ENCODE assay signal across 8 cellular contexts in genomic region chr16:30354423-30355143, GRCh38. TPM values are rescaled to one million over a fixed set of nuclear protein-coding genes. Genes with fewer than 3 reads are reported as not detected.
DNase-seq lines count a peak whose midpoint lies in the region; ATAC-seq and TF ChIP-seq lines count a peak whose summit lies in the region.

No MANE protein-coding gene starts in this region.

- H3K9me3 Mint-ChIP-seq in activated CD4-positive, alpha-beta memory T cell treated with anti-CD3 and anti-CD28 coated beads, Interleukin-2, amount 10 ng/mL, durations not matched to agents 7 days and 5 days = no peaks in the 10 kb centered on the region

- POLR2A ChIA-PET in activated CD4-positive, alpha-beta memory T cell treated with anti-CD3 and anti-CD28 coated beads, Interleukin-2, amount 10 ng/mL, durations not matched to agents 7 days and 5 days (lab: Charles Lee) = interaction anchor here (0.7 to 8.3 kb wide), 12 partner anchors 10 to 204 kb away, joined by 3 to 83 read pairs (median 7); partner anchors contain the start of genes SEPTIN1, TBC1D10B, ZNF48 and ZNF764

- CTCF ChIA-PET in activated CD4-positive, alpha-beta memory T cell treated with anti-CD3 and anti-CD28 coated beads, Interleukin-2, amount 10 ng/mL, durations not matched to agents 7 days and 5 days (lab: Charles Lee) = interaction anchor here (1.1 kb wide), 2 partner anchors 14 to 262 kb away, joined by 3 read pairs; no protein-coding TSS in a partner anchor

- H3K36me3 Mint-ChIP-seq in activated CD4-positive, alpha-beta memory T cell treated with anti-CD3 and anti-CD28 coated beads, Interleukin-2, amount 10 ng/mL, durations not matched to agents 7 days and 5 days (ENCODE audit: low read depth) = peaks cover 73% of the 10 kb centered on the region

- DNase-seq in activated CD4-positive, alpha-beta memory T cell treated with anti-CD3 and anti-CD28 coated beads, Interleukin-2, amount 10 ng/mL, durations not matched to agents 7 days and 5 days = no peak
- DNase-seq in left cardiac atrium (no peak), sigmoid colon (no peak), NCI-H1105 treated with DMSO at 0.1 percent for 48 hours (lab: John Stamatoyannopoulos, UW) (no peak), SW480 (ENCODE audit: low spot score) (no peak), NCI-H2081 (lab: John Stamatoyannopoulos, UW) (no peak)

- 1% methylated on average over 36 of the region's 36 CpGs for WGBS in sigmoid colon, 2 donors

- no peak for TF ChIP-seq EP300 in sigmoid colon (IDR thresholded peaks at IDR 0.05)

- peak overlapping the region; percentile 93 for H3K27ac Mint-ChIP-seq in activated CD4-positive, alpha-beta memory T cell treated with anti-CD3 and anti-CD28 coated beads, Interleukin-2, amount 10 ng/mL, durations not matched to agents 7 days and 5 days

- H3K4me3 ChIP-seq in sigmoid colon = peak overlapping the region; percentile 59 to 96 (median 81)

- peak overlapping the region; percentile 90 for H3K4me3 Mint-ChIP-seq in activated CD4-positive, alpha-beta memory T cell treated with anti-CD3 and anti-CD28 coated beads, Interleukin-2, amount 10 ng/mL, durations not matched to agents 7 days and 5 days

- peak overlapping the region; percentile 93 to 99 (median 96) for H3K27ac ChIP-seq in sigmoid colon

- no peak for TF ChIP-seq POLR2A in sigmoid colon (IDR thresholded peaks at IDR 0.05)

- H3K9me3 ChIP-seq in ES-I3 (ENCODE audit: control insufficient read depth, insufficient read depth, low read length) (no peaks in the 10 kb centered on the region), sigmoid colon (no peaks in the 10 kb centered on the region)

- H3K27me3 Mint-ChIP-seq in activated CD4-positive, alpha-beta memory T cell treated with anti-CD3 and anti-CD28 coated beads, Interleukin-2, amount 10 ng/mL, durations not matched to agents 7 days and 5 days = no peaks in the 10 kb centered on the region

- ATAC-seq in HG02642 (IDR thresholded peaks at IDR 0.05; ENCODE audit: poor library complexity, unreplicated experiment) (peak; percentile 22), left cardiac atrium (peak; percentile 4 to 23)

- intact Hi-C loops in left cardiac atrium (cut with DNase I) (loop anchor here in 1 of 2 donors (10.0 kb wide), 1 partner anchor 50 kb away; the partner anchor contains the start of gene ZNF771), sigmoid colon (cut with DNase I) (loop anchor here (1.0 kb wide), 1 partner anchor 16 kb away; the partner anchor contains the start of gene TBC1D10B)

- peak overlapping the region; percentile 84 for H3K9ac ChIP-seq in ES-I3 (ENCODE audit: low read depth, low read length)

- no peak for TF ChIP-seq CTCF in sigmoid colon (IDR thresholded peaks at IDR 0.05)

- H3K4me1 ChIP-seq in ES-I3 (ENCODE audit: insufficient read depth, low read length) = no peaks in the 10 kb centered on the region; the same call in 1 of the 2 replicates
- peaks cover 0 to 58% (median 50%) of the 10 kb centered on the region in 4 donors for H3K4me1 ChIP-seq in sigmoid colon

- H3K27me3 ChIP-seq in sigmoid colon = no peaks in the 10 kb centered on the region

- peaks cover 73% of the 10 kb centered on the region for H3K4me1 Mint-ChIP-seq in activated CD4-positive, alpha-beta memory T cell treated with anti-CD3 and anti-CD28 coated beads, Interleukin-2, amount 10 ng/mL, durations not matched to agents 7 days and 5 days

- H3K36me3 ChIP-seq in ES-I3 (ENCODE audit: insufficient read depth, low read length) = peaks cover 8% of the 10 kb centered on the region
- H3K36me3 ChIP-seq in sigmoid colon = peaks cover 0 to 63% (median 35%) of the 10 kb centered on the region in 4 donors

RNA-seq across cellular contexts. Expression of gene CD2BP2, which starts 0.5 kb away (rescaled TPM):
- 10 to 100 TPM; 75.6 to 75.9 TPM for total RNA-seq in activated CD4-positive, alpha-beta memory T cell treated with anti-CD3 and anti-CD28 coated beads, Interleukin-2, amount 10 ng/mL, durations not matched to agents 7 days and 5 days
- total RNA-seq in left cardiac atrium (10 to 100 TPM; 35.5 to 47.8 TPM), sigmoid colon (10 to 100 TPM; 29.9 to 57.3 (median 43.0) TPM)
- polyA plus RNA-seq in sigmoid colon = 10 to 100 TPM; 45.0 to 51.8 (median 48.0) TPM

RNA-seq across cellular contexts. Expression of gene TBC1D10B, which starts 15.7 kb away (rescaled TPM):
- total RNA-seq in activated CD4-positive, alpha-beta memory T cell treated with anti-CD3 and anti-CD28 coated beads, Interleukin-2, amount 10 ng/mL, durations not matched to agents 7 days and 5 days = 10 to 100 TPM; 69.2 TPM
- 10 to 100 TPM; 23.4 to 30.5 TPM for total RNA-seq in left cardiac atrium
- total RNA-seq in sigmoid colon = 10 to 100 TPM; 14.5 to 25.2 (median 19.2) TPM
- polyA plus RNA-seq in sigmoid colon = 10 to 100 TPM; 24.6 to 38.3 (median 25.0) TPM

RNA-seq across cellular contexts. Expression of gene MYL11, which starts 20.0 kb away (rescaled TPM):
- total RNA-seq in activated CD4-positive, alpha-beta memory T cell treated with anti-CD3 and anti-CD28 coated beads, Interleukin-2, amount 10 ng/mL, durations not matched to agents 7 days and 5 days = 1 to 10 TPM in 1 of 2 experiments, not detected in 1; 1.2 TPM
- not detected for total RNA-seq in left cardiac atrium
- total RNA-seq in sigmoid colon = not detected
- not detected for polyA plus RNA-seq in sigmoid colon

RNA-seq across cellular contexts. Expression of gene SEPTIN1, which starts 27.8 kb away (rescaled TPM):
- total RNA-seq in activated CD4-positive, alpha-beta memory T cell treated with anti-CD3 and anti-CD28 coated beads, Interleukin-2, amount 10 ng/mL, durations not matched to agents 7 days and 5 days = 100 to 1,000 TPM; 343 to 354 TPM
- total RNA-seq in left cardiac atrium = 1 to 10 TPM; 2.0 to 3.4 TPM
- total RNA-seq in sigmoid colon = 1 to 10 TPM in 3 of 4 donors, under 1 TPM in 1; 0.82 to 5.8 (median 1.9) TPM
- polyA plus RNA-seq in sigmoid colon = 10 to 100 TPM in 1 of 3 donors, 1 to 10 TPM in 2; 1.2 to 46.6 (median 2.4) TPM

RNA-seq across cellular contexts. Expression of gene ZNF48, which starts 40.6 kb away (rescaled TPM):
- total RNA-seq in activated CD4-positive, alpha-beta memory T cell treated with anti-CD3 and anti-CD28 coated beads, Interleukin-2, amount 10 ng/mL, durations not matched to agents 7 days and 5 days = 10 to 100 TPM; 14.2 to 14.5 TPM
- total RNA-seq in left cardiac atrium (1 to 10 TPM; 5.4 to 6.4 TPM), sigmoid colon (10 to 100 TPM in 3 of 4 donors, 1 to 10 TPM in 1; 8.1 to 12.8 (median 11.4) TPM)
- 1 to 10 TPM; 2.4 to 5.9 (median 2.8) TPM for polyA plus RNA-seq in sigmoid colon
